Comparison of ENCODE assay signal across 1 cellular context in the genomic region with DNA sequence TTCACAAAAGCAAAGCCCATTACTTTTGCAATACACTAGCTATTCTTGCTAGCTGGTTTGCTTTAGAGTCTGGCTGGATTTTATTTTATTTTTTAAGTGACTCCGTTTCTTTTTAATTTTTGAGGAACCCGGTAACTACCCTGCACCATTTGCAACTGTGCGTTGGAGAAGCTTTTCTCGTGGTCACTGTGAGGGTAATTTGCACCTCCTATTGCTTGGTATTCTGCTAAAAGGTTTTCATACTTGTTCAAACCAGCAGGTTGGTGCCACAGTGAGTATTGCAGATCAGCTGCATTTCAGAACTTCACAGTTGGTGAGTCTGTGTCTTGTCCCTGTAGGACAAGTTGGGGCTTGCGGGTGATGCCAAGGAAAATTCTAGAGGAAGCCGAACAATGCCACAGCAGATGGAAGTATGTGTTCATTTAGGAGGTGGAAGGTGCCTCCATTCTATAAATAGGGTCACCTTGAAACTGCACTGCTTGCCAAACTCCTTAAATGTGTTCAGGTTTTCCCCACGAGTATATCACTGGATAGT.
TF ChIP-seq lines count a peak whose summit lies in the region.

No MANE protein-coding gene starts in this region.

TF ChIP-seq in K562, 482 proteins besides CTCF, POLR2A, EP300 and RAD21:
- no peak for TF ChIP-seq TAF1 (IDR thresholded peaks at IDR 0.05; ENCODE audit: control insufficient read depth, extremely low read depth, insufficient read depth, low read length, severe bottlenecking)
- TF ChIP-seq CBFA2T3 (IDR thresholded peaks at IDR 0.05): no peak
